8 cellular contexts compared by ENCODE assay signal in genomic region chr10:69124558-69125121, GRCh38. TPM values are rescaled to one million over a fixed set of nuclear protein-coding genes. Genes with fewer than 3 reads are reported as not detected.
A peak's percentile ranks its signal among the peaks of the same experiment; 100 is the strongest.
DNase-seq lines count a peak whose midpoint lies in the region; ATAC-seq and TF ChIP-seq lines count a peak whose summit lies in the region.

No MANE protein-coding gene starts in this region.

- no peaks in the 10 kb centered on the region for H3K9me3 Mint-ChIP-seq in activated CD8-positive, alpha-beta memory T cell treated with anti-CD3 and anti-CD28 coated beads, Interleukin-2, amount 10 ng/mL, durations not matched to agents 7 days and 5 days (ENCODE audit: low read depth)

- ATAC-seq in GM18502 (IDR thresholded peaks at IDR 0.05; ENCODE audit: poor library complexity, unreplicated experiment) (peak; percentile 35), HG03025 (IDR thresholded peaks at IDR 0.05; ENCODE audit: low FRiP score, unreplicated experiment) (peak; percentile 33)
- peak; percentile 21 for ATAC-seq in activated CD8-positive, alpha-beta memory T cell treated with anti-CD3 and anti-CD28 coated beads, Interleukin-2, amount 10 ng/mL, durations not matched to agents 7 days and 5 days

- peaks cover 34% of the 10 kb centered on the region for H3K4me1 Mint-ChIP-seq in activated CD8-positive, alpha-beta memory T cell treated with anti-CD3 and anti-CD28 coated beads, Interleukin-2, amount 10 ng/mL, durations not matched to agents 7 days and 5 days

- H3K9me3 ChIP-seq in mucosa of rectum (ENCODE audit: control insufficient read depth in 2 of 2, low read length in 2 of 2), result no peaks in the 10 kb centered on the region

- peaks cover 9% of the 10 kb centered on the region for H3K36me3 Mint-ChIP-seq in activated CD8-positive, alpha-beta memory T cell treated with anti-CD3 and anti-CD28 coated beads, Interleukin-2, amount 10 ng/mL, durations not matched to agents 7 days and 5 days

- CTCF ChIA-PET in activated CD8-positive, alpha-beta memory T cell treated with anti-CD3 and anti-CD28 coated beads, Interleukin-2, amount 10 ng/mL, durations not matched to agents 7 days and 5 days (lab: Charles Lee), result interaction anchor here (0.7 to 1.9 kb wide), 9 partner anchors 10 to 268 kb away, joined by 3 to 7 read pairs (median 5); partner anchors contain the start of gene DDX21

- H3K4me3 Mint-ChIP-seq in activated CD8-positive, alpha-beta memory T cell treated with anti-CD3 and anti-CD28 coated beads, Interleukin-2, amount 10 ng/mL, durations not matched to agents 7 days and 5 days, result peak overlapping the region; percentile 89

- H3K27ac Mint-ChIP-seq in activated CD8-positive, alpha-beta memory T cell treated with anti-CD3 and anti-CD28 coated beads, Interleukin-2, amount 10 ng/mL, durations not matched to agents 7 days and 5 days, result peak overlapping the region; percentile 93

- no peaks in the 10 kb centered on the region for H3K27me3 ChIP-seq in mucosa of rectum (ENCODE audit: control insufficient read depth in 2 of 2, insufficient read depth in 2 of 2, low read length in 2 of 2)

- peaks cover 9 to 12% of the 10 kb centered on the region in 2 donors for H3K4me1 ChIP-seq in mucosa of rectum (ENCODE audit: control insufficient read depth in 2 of 2, insufficient read depth in 2 of 2, low read length in 2 of 2)

- H3K27me3 Mint-ChIP-seq in activated CD8-positive, alpha-beta memory T cell treated with anti-CD3 and anti-CD28 coated beads, Interleukin-2, amount 10 ng/mL, durations not matched to agents 7 days and 5 days, result no peaks in the 10 kb centered on the region

- H3K4me3 ChIP-seq in epithelial cell of esophagus (ENCODE audit: low read length), result peak overlapping the region; percentile 85
- peak overlapping the region; percentile 86 to 89 for H3K4me3 ChIP-seq in mucosa of rectum (ENCODE audit: low read length in 2 of 2)

- peak overlapping the region; percentile 91 to 99 for H3K9ac ChIP-seq in mucosa of rectum (ENCODE audit: low read depth in 1 of 2, low read length in 2 of 2)

- TF ChIP-seq CTCF in epithelial cell of esophagus (IDR thresholded peaks at IDR 0.05; ENCODE audit: insufficient read depth, low read depth, low read length, missing control alignments), result no peak

- DNase-seq in A172 (ENCODE audit: low spot score), result peak; percentile 65
- DNase-seq in NCI-H526 (lab: John Stamatoyannopoulos, UW), result peak; percentile 28 to 66
- DNase-seq in activated CD8-positive, alpha-beta memory T cell treated with anti-CD3 and anti-CD28 coated beads, Interleukin-2, amount 10 ng/mL, durations not matched to agents 7 days and 5 days, result peak; percentile 88
- DNase-seq in epithelial cell of esophagus (ENCODE audit: low read depth), result peak; percentile 81
- peak; percentile 42 for DNase-seq in stimulated activated naive CD4-positive, alpha-beta T cell treated with Interleukin-2 at 50 U/mL for 16 hours (lab: John Stamatoyannopoulos, UW)

- peak overlapping the region; percentile 94 to 99 for H3K27ac ChIP-seq in mucosa of rectum (ENCODE audit: low read depth in 2 of 2, low read length in 2 of 2)

- no peaks in the 10 kb centered on the region for H3K36me3 ChIP-seq in mucosa of rectum (ENCODE audit: control insufficient read depth in 2 of 2, insufficient read depth in 2 of 2, low read length in 2 of 2)

RNA-seq across cellular contexts. Expression of gene VPS26A, which starts 0.7 kb away (rescaled TPM):
- total RNA-seq in A172 (2014; rRNA removed; shearing (Covaris generic)), result 46.3 and 46.6 TPM in 2 replicates
- total RNA-seq in activated CD8-positive, alpha-beta memory T cell treated with anti-CD3 and anti-CD28 coated beads, Interleukin-2, amount 10 ng/mL, durations not matched to agents 7 days and 5 days, result 10 to 100 TPM; 53.6 to 58.1 TPM

RNA-seq across cellular contexts. Expression of gene SRGN, which starts 36.7 kb away (rescaled TPM):
- 125 and 182 TPM in 2 replicates for total RNA-seq in A172 (2014; rRNA removed; shearing (Covaris generic))
- 100 to 1,000 TPM; 366 to 616 TPM for total RNA-seq in activated CD8-positive, alpha-beta memory T cell treated with anti-CD3 and anti-CD28 coated beads, Interleukin-2, amount 10 ng/mL, durations not matched to agents 7 days and 5 days

RNA-seq across cellular contexts. Expression of gene SUPV3L1, which starts 55.4 kb away (rescaled TPM):
- 60.9 and 72.7 TPM in 2 replicates for total RNA-seq in A172 (2014; rRNA removed; shearing (Covaris generic))
- total RNA-seq in activated CD8-positive, alpha-beta memory T cell treated with anti-CD3 and anti-CD28 coated beads, Interleukin-2, amount 10 ng/mL, durations not matched to agents 7 days and 5 days, result 10 to 100 TPM; 46.9 to 59.0 TPM

Comparison
In these comparisons a context has a peak if more than half of its experiments do, and no peak if none do; other contexts are left out.
1. Peak in every context shown above with its lines: DNase-seq, ATAC-seq, H3K4me3 ChIP-seq and H3K27ac ChIP-seq.